Comparison of ENCODE assay signal across 1 cellular context in the genomic region with DNA sequence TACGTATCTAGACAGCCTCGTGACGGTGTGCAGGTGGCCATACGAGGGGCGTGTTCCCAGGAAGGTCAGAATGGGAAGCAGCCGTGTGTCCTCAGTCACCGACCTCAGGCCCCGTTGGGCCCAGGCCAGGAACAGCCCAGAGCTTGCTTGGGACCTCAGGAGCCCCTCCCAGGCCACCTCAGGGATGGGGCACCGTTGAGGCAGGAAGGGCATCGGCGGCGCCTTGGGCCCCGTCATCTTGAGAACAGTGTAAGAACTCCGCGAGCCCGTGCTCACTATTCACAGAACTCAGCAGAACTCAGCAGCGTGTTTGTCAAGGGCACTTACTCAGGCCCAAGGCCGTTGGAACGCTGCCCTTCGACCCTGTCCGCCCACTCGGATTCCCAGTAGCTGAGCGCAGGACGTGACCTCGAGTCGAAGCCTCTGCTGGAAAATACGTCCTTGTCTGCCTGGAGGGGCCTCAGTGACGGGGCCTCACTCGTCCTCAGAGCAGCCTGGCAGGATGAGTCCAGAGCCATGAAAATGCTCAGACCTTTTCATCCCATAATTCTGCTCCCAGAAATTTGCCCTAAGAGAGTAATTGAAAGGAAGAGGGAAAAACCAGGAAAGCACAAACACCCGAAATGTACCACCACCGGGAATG.
A peak's percentile ranks its signal among the peaks of the same experiment; 100 is the strongest.
TF ChIP-seq lines count a peak whose summit lies in the region.

No MANE protein-coding gene starts in this region.

TF ChIP-seq in HepG2, 621 proteins besides CTCF, POLR2A, EP300 and RAD21 (continued from another document and continues in another):
- TF ChIP-seq MAX (IDR thresholded peaks at IDR 0.05) (peak; percentile 80), ZSCAN9 (CRISPR knock-in tag; IDR thresholded peaks at IDR 0.05; ENCODE audit: borderline replicate concordance) (0 out of 2 replicates have a peak, but pooled peaks have one; percentile 17), SKI (IDR thresholded peaks at IDR 0.05; ENCODE audit: partially characterized antibody) (peak; percentile 40), ZNF552 (CRISPR knock-in tag; IDR thresholded peaks at IDR 0.05; ENCODE audit: borderline replicate concordance) (peak; percentile 49; the same call in 1 of the 2 replicates), ZNF557 (CRISPR knock-in tag; IDR thresholded peaks at IDR 0.05) (no peak), HDAC2 (CRISPR knock-in tag; IDR thresholded peaks at IDR 0.05) (peak; percentile 92), CCAR2 (optimal IDR thresholded peaks at IDR 0.05; ENCODE audit: low read depth, low read length) (no peak), ZNF350 (CRISPR knock-in tag; IDR thresholded peaks at IDR 0.05; ENCODE audit: borderline replicate concordance, low read depth) (peak; percentile 65; the same call in 1 of the 2 replicates), NFE2L2 (IDR thresholded peaks at IDR 0.05; ENCODE audit: low read length) (no peak), ATAD3A (CRISPR knock-in tag; IDR thresholded peaks at IDR 0.05) (no peak), IKZF5 (CRISPR knock-in tag; IDR thresholded peaks at IDR 0.05) (peak; percentile 80; the same call in 1 of the 2 replicates), SIN3B (IDR thresholded peaks at IDR 0.05; ENCODE audit: low read length) (no peak), ZNF615 (CRISPR knock-in tag; IDR thresholded peaks at IDR 0.05; ENCODE audit: borderline replicate concordance) (no peak), ZNF879 (CRISPR knock-in tag; IDR thresholded peaks at IDR 0.05) (no peak), ZBTB46 (CRISPR knock-in tag; IDR thresholded peaks at IDR 0.05; ENCODE audit: borderline replicate concordance) (no peak), POLR2AphosphoS2 (IDR thresholded peaks at IDR 0.05; ENCODE audit: low read depth, low read length) (no peak), ZNF747 (CRISPR knock-in tag; IDR thresholded peaks at IDR 0.05; ENCODE audit: borderline replicate concordance) (no peak), JUN (CRISPR knock-in tag; IDR thresholded peaks at IDR 0.05) (peak; percentile 64; the same call in 1 of the 2 replicates), CAMTA2 (CRISPR knock-in tag; IDR thresholded peaks at IDR 0.05; ENCODE audit: borderline replicate concordance) (no peak), EED (CRISPR knock-in tag; IDR thresholded peaks at IDR 0.05) (peak; percentile 66; the same call in 1 of the 2 replicates), RARG (CRISPR knock-in tag; IDR thresholded peaks at IDR 0.05; ENCODE audit: low read depth) (no peak), ZNF572 (CRISPR knock-in tag; IDR thresholded peaks at IDR 0.05) (no peak), REPIN1 (CRISPR knock-in tag; IDR thresholded peaks at IDR 0.05; ENCODE audit: borderline replicate concordance, low read depth) (peak; percentile 74; the same call in 1 of the 2 replicates), RBM39 (IDR thresholded peaks at IDR 0.05; ENCODE audit: low read depth, low read length, poor library complexity, severe bottlenecking) (no peak), FOXK2 (IDR thresholded peaks at IDR 0.05) (no peak), TSC22D2 (CRISPR knock-in tag; IDR thresholded peaks at IDR 0.05; ENCODE audit: borderline replicate concordance) (0 out of 2 replicates have a peak, but pooled peaks have one; percentile 48), NFYC (CRISPR knock-in tag; IDR thresholded peaks at IDR 0.05) (no peak), ATRX (CRISPR knock-in tag; IDR thresholded peaks at IDR 0.05; ENCODE audit: borderline replicate concordance) (no peak), ZFP90 (CRISPR knock-in tag; IDR thresholded peaks at IDR 0.05; ENCODE audit: borderline replicate concordance) (no peak; the same call in 1 of the 2 replicates), SETDB1 (CRISPR knock-in tag; IDR thresholded peaks at IDR 0.05; ENCODE audit: borderline replicate concordance) (no peak), NFIC (IDR thresholded peaks at IDR 0.05; ENCODE audit: low read length) (no peak), FOXJ3 (CRISPR knock-in tag; IDR thresholded peaks at IDR 0.05; ENCODE audit: borderline replicate concordance) (no peak), ZBTB49 (CRISPR knock-in tag; IDR thresholded peaks at IDR 0.05; ENCODE audit: borderline replicate concordance) (no peak), MXI1 (IDR thresholded peaks at IDR 0.05; ENCODE audit: borderline replicate concordance, low read depth, low read length) (no peak), ZNF850 (CRISPR knock-in tag; conservative IDR thresholded peaks at IDR 0.05) (no peak), EZH2 (conservative IDR thresholded peaks at IDR 0.05; ENCODE audit: low read depth, low read length) (no peak), ZNF546 (CRISPR knock-in tag; conservative IDR thresholded peaks at IDR 0.05) (no peak), SATB2 (CRISPR knock-in tag; IDR thresholded peaks at IDR 0.05) (no peak), KLF9 (CRISPR knock-in tag; IDR thresholded peaks at IDR 0.05; ENCODE audit: low read depth) (peak; percentile 40; the same call in 1 of the 2 replicates), ZNF83 (CRISPR knock-in tag; IDR thresholded peaks at IDR 0.05; ENCODE audit: borderline replicate concordance) (no peak), KDM3A (CRISPR knock-in tag; IDR thresholded peaks at IDR 0.05; ENCODE audit: low read depth) (peak; percentile 38; the same call in 1 of the 2 replicates), TGIF2 (CRISPR knock-in tag; IDR thresholded peaks at IDR 0.05) (peak; percentile 16; the same call in 1 of the 2 replicates), YY1 (IDR thresholded peaks at IDR 0.05; ENCODE audit: insufficient read depth, insufficient replicate concordance, low read depth, low read length) (no peak)
- TF ChIP-seq, protein P1, sequence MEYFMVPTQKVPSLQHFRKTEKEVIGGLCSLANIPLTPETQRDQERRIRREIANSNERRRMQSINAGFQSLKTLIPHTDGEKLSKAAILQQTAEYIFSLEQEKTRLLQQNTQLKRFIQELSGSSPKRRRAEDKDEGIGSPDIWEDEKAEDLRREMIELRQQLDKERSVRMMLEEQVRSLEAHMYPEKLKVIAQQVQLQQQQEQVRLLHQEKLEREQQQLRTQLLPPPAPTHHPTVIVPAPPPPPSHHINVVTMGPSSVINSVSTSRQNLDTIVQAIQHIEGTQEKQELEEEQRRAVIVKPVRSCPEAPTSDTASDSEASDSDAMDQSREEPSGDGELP (IDR thresholded peaks at IDR 0.05; ENCODE audit: borderline replicate concordance, low read depth), result peak; percentile 16; the same call in 1 of the 2 replicates
- TF ChIP-seq, protein P2, sequence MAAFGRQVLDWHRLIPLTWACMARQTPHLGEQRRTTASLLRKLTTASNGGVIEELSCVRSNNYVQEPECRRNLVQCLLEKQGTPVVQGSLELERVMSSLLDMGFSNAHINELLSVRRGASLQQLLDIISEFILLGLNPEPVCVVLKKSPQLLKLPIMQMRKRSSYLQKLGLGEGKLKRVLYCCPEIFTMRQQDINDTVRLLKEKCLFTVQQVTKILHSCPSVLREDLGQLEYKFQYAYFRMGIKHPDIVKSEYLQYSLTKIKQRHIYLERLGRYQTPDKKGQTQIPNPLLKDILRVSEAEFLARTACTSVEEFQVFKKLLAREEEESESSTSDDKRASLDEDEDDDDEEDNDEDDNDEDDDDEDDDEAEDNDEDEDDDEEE (CRISPR knock-in tag; IDR thresholded peaks at IDR 0.05), result no peak
- TF ChIP-seq, protein P3, sequence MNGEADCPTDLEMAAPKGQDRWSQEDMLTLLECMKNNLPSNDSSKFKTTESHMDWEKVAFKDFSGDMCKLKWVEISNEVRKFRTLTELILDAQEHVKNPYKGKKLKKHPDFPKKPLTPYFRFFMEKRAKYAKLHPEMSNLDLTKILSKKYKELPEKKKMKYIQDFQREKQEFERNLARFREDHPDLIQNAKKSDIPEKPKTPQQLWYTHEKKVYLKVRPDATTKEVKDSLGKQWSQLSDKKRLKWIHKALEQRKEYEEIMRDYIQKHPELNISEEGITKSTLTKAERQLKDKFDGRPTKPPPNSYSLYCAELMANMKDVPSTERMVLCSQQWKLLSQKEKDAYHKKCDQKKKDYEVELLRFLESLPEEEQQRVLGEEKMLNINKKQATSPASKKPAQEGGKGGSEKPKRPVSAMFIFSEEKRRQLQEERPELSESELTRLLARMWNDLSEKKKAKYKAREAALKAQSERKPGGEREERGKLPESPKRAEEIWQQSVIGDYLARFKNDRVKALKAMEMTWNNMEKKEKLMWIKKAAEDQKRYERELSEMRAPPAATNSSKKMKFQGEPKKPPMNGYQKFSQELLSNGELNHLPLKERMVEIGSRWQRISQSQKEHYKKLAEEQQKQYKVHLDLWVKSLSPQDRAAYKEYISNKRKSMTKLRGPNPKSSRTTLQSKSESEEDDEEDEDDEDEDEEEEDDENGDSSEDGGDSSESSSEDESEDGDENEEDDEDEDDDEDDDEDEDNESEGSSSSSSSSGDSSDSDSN (CRISPR knock-in tag; IDR thresholded peaks at IDR 0.05), result peak; percentile 87
- TF ChIP-seq, protein P4, sequence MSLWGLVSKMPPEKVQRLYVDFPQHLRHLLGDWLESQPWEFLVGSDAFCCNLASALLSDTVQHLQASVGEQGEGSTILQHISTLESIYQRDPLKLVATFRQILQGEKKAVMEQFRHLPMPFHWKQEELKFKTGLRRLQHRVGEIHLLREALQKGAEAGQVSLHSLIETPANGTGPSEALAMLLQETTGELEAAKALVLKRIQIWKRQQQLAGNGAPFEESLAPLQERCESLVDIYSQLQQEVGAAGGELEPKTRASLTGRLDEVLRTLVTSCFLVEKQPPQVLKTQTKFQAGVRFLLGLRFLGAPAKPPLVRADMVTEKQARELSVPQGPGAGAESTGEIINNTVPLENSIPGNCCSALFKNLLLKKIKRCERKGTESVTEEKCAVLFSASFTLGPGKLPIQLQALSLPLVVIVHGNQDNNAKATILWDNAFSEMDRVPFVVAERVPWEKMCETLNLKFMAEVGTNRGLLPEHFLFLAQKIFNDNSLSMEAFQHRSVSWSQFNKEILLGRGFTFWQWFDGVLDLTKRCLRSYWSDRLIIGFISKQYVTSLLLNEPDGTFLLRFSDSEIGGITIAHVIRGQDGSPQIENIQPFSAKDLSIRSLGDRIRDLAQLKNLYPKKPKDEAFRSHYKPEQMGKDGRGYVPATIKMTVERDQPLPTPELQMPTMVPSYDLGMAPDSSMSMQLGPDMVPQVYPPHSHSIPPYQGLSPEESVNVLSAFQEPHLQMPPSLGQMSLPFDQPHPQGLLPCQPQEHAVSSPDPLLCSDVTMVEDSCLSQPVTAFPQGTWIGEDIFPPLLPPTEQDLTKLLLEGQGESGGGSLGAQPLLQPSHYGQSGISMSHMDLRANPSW (CRISPR knock-in tag; IDR thresholded peaks at IDR 0.05; ENCODE audit: borderline replicate concordance), result no peak
- TF ChIP-seq, protein P5, sequence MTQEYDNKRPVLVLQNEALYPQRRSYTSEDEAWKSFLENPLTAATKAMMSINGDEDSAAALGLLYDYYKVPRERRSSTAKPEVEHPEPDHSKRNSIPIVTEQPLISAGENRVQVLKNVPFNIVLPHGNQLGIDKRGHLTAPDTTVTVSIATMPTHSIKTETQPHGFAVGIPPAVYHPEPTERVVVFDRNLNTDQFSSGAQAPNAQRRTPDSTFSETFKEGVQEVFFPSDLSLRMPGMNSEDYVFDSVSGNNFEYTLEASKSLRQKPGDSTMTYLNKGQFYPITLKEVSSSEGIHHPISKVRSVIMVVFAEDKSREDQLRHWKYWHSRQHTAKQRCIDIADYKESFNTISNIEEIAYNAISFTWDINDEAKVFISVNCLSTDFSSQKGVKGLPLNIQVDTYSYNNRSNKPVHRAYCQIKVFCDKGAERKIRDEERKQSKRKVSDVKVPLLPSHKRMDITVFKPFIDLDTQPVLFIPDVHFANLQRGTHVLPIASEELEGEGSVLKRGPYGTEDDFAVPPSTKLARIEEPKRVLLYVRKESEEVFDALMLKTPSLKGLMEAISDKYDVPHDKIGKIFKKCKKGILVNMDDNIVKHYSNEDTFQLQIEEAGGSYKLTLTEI (CRISPR knock-in tag; conservative IDR thresholded peaks at IDR 0.05), result no peak
